ENCODE assay signal across 17 cellular contexts in the genomic region with DNA sequence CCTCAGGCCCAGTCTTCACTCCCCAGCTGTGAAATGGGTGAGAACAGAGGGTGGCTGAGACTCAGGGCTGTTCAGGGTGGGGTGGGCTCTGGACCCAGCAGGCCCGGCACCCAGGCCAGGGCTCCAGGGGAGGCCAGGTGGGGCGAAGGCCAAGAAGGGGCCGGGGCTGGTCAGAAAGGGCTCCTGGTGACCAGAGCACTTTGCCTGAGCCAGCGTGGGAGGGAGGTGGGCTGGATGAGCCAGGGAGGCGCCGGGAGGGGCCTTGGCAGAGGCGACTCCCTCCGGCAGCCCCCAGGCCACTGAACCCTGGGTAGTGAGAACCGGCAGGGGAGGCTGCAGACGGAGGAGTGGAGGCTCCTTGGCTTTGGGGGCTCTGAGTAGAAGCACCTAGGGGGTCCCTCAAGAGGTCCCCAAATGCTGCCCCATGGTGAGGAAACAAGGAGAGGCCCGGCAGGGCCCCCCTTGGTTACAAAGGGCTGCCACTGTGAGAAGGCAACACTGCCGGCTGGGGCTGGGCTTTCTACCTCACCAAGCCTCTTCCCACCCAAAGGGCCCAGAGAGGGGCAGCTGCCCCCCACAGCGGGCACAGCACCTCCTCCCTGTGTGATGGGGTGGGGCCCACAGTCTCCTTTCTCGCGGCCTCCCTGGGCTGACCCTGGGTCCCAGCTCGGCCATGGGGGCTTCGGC. TPM values are rescaled to one million over a fixed set of nuclear protein-coding genes. Genes with fewer than 3 reads are reported as not detected.
DNase-seq lines count a peak whose midpoint lies in the region; ATAC-seq and TF ChIP-seq lines count a peak whose summit lies in the region.
"Had no signal": no experiment of that assay in that cellular context is flagged by ENCODE, and none has a peak within 500 bp of the region (broad histone marks: within the 10 kb centered on the region; RNA-seq: fewer than 3 reads in every experiment).

No MANE protein-coding gene starts in this region.

- no peak for TF ChIP-seq POLR2A in heart left ventricle (IDR thresholded peaks at IDR 0.05)

- TF ChIP-seq CTCF in heart left ventricle (IDR thresholded peaks at IDR 0.05) (no peak), neutrophil (IDR thresholded peaks at IDR 0.05) (no peak)

- H3K4me3 ChIP-seq in heart left ventricle (peak overlapping the region in 8 of 12 donors; percentile 5 to 43 (median 20)), neutrophil (ENCODE audit: low read depth in 1 of 2, low read length in 1 of 2) (no peak overlapping the region), urinary bladder (ENCODE audit: low read depth, low read length) (peak overlapping the region; percentile 14)

- H3K27me3 ChIP-seq in heart left ventricle (peaks cover 0 to 10% (median 0%) of the 10 kb centered on the region in 9 donors), neutrophil (no peaks in the 10 kb centered on the region)

- WGBS in heart left ventricle, 4 donors = 57 to 85% (median 77%) methylated on average over 11 to 17 of the region's 17 CpGs
- WGBS in urinary bladder = 63% methylated on average over 17 of the region's 17 CpGs

- no peaks in the 10 kb centered on the region for H3K36me3 ChIP-seq in heart left ventricle
- peaks cover 85% of the 10 kb centered on the region for H3K36me3 ChIP-seq in neutrophil
- H3K36me3 ChIP-seq in urinary bladder (ENCODE audit: insufficient read depth) = no peaks in the 10 kb centered on the region

- peaks cover 15% of the 10 kb centered on the region for H3K4me1 Mint-ChIP-seq in activated T-helper 2 cell treated with anti-CD3 and anti-CD28 coated beads, Interferon-gamma antibody, Interleukin-2, Interleukin-4, amounts not matched to agents 10 μg/mL and 5 μg/mL and 100 μg/mL, durations not matched to agents 14 hours and 24 hours and 36 hours (ENCODE audit: low read depth)

- DNase-seq in activated effector memory CD4-positive, alpha-beta T cell treated with anti-CD3 and anti-CD28 coated beads, Interleukin-2, amount 50 U/mL, for 16 hours = peak; percentile 60
- no peak for DNase-seq in activated effector memory CD4-positive, alpha-beta T cell treated with Interleukin-2 at 50 U/mL for 16 hours
- peak in 4 of 5 donors; percentile 15 to 70 (median 37) for DNase-seq in heart left ventricle
- no peak for DNase-seq in activated T-helper 2 cell treated with anti-CD3 and anti-CD28 coated beads, Interferon-gamma antibody, Interleukin-2, Interleukin-4, amounts not matched to agents 10 μg/mL and 5 μg/mL and 100 μg/mL, durations not matched to agents 14 hours and 24 hours and 36 hours (ENCODE audit: low spot score)
- no peak for DNase-seq in retina
- DNase-seq in NCI-H2029 (lab: John Stamatoyannopoulos, UW) = no peak
- DNase-seq: activated CD4-positive, CD25-positive, alpha-beta regulatory T cell treated with anti-CD3 and anti-CD28 coated beads, Interleukin-2, amount 50 U/mL, for 72 hours; activated CD8-positive, alpha-beta memory T cell treated with anti-CD3 and anti-CD28 coated beads, Interleukin-2, amount 50 U/mL, for 48 hours; mesendoderm; NCI-H2227 treated with DMSO at 0.1 percent for 48 hours; SIG-M5; substantia nigra had no signal

- ATAC-seq in heart left ventricle = no peak

- H3K9me3 Mint-ChIP-seq in activated T-helper 2 cell treated with anti-CD3 and anti-CD28 coated beads, Interferon-gamma antibody, Interleukin-2, Interleukin-4, amounts not matched to agents 10 μg/mL and 5 μg/mL and 100 μg/mL, durations not matched to agents 14 hours and 24 hours and 36 hours = no peaks in the 10 kb centered on the region
- H3K9me3 Mint-ChIP-seq: central memory CD8-positive, alpha-beta T cell had no signal

- no peak overlapping the region for H3K4me3 Mint-ChIP-seq in activated T-helper 2 cell treated with anti-CD3 and anti-CD28 coated beads, Interferon-gamma antibody, Interleukin-2, Interleukin-4, amounts not matched to agents 10 μg/mL and 5 μg/mL and 100 μg/mL, durations not matched to agents 14 hours and 24 hours and 36 hours (ENCODE audit: low read depth)
- H3K4me3 Mint-ChIP-seq: CD4-positive, alpha-beta memory T cell had no signal

- intact Hi-C loops in heart left ventricle (cut with DNase I) = no loop called here
- intact Hi-C loops in activated T-helper 2 cell treated with anti-CD3 and anti-CD28 coated beads, Interferon-gamma antibody, Interleukin-2, Interleukin-4, amounts not matched to agents 10 μg/mL and 5 μg/mL and 100 μg/mL, durations not matched to agents 14 hours and 24 hours and 36 hours (cut with micrococcal nuclease) = no loop called here

- H3K27ac Mint-ChIP-seq in activated T-helper 2 cell treated with anti-CD3 and anti-CD28 coated beads, Interferon-gamma antibody, Interleukin-2, Interleukin-4, amounts not matched to agents 10 μg/mL and 5 μg/mL and 100 μg/mL, durations not matched to agents 14 hours and 24 hours and 36 hours = no peak overlapping the region

- peaks cover 7% of the 10 kb centered on the region for H3K36me3 Mint-ChIP-seq in activated T-helper 2 cell treated with anti-CD3 and anti-CD28 coated beads, Interferon-gamma antibody, Interleukin-2, Interleukin-4, amounts not matched to agents 10 μg/mL and 5 μg/mL and 100 μg/mL, durations not matched to agents 14 hours and 24 hours and 36 hours (ENCODE audit: low read depth)

- H3K9me3 ChIP-seq in heart left ventricle = no peaks in the 10 kb centered on the region
- H3K9me3 ChIP-seq in neutrophil = no peaks in the 10 kb centered on the region

- H3K4me1 ChIP-seq in heart left ventricle (peaks cover 11 to 53% (median 38%) of the 10 kb centered on the region in 12 donors), neutrophil (ENCODE audit: control insufficient read depth in 1 of 2, insufficient read depth in 1 of 2, low read depth in 1 of 2, low read length in 1 of 2) (peaks cover 22 to 93% of the 10 kb centered on the region in 2 experiments), urinary bladder (ENCODE audit: insufficient read depth) (no peaks in the 10 kb centered on the region)

- peak overlapping the region in 11 of 12 donors; percentile 53 to 99 (median 96) for H3K27ac ChIP-seq in heart left ventricle
- H3K27ac ChIP-seq in neutrophil = peak overlapping the region; percentile 33
- peak overlapping the region; percentile 72 for H3K27ac ChIP-seq in urinary bladder (ENCODE audit: low read depth)
- H3K27ac ChIP-seq: KMS-11 had no signal

- no peaks in the 10 kb centered on the region for H3K27me3 Mint-ChIP-seq in activated T-helper 2 cell treated with anti-CD3 and anti-CD28 coated beads, Interferon-gamma antibody, Interleukin-2, Interleukin-4, amounts not matched to agents 10 μg/mL and 5 μg/mL and 100 μg/mL, durations not matched to agents 14 hours and 24 hours and 36 hours (ENCODE audit: low read depth)
- H3K27me3 Mint-ChIP-seq: CD4-positive, alpha-beta memory T cell; central memory CD8-positive, alpha-beta T cell had no signal

RNA-seq across cellular contexts. Expression of a gene that starts 17.1 kb away (rescaled TPM):
- 1 to 10 TPM in 8 of 9 donors, under 1 TPM in 1; 0.81 to 5.1 (median 2.4) TPM for total RNA-seq in heart left ventricle
- polyA plus RNA-seq in heart left ventricle = 1 to 10 TPM in 1 of 2 donors, under 1 TPM in 1; 0.08 to 4.6 TPM
- total RNA-seq in urinary bladder = not detected
- polyA plus RNA-seq in urinary bladder = 0.28 TPM
- 0.05 TPM in 1 of 2 replicates, not detected in the other for total RNA-seq in activated T-helper 2 cell treated with anti-CD3 and anti-CD28 coated beads, Interferon-gamma antibody, Interleukin-2, Interleukin-4, amounts not matched to agents 10 μg/mL and 5 μg/mL and 100 μg/mL, durations not matched to agents 14 hours and 24 hours and 36 hours
- total RNA-seq: CD4-positive, alpha-beta memory T cell had no signal

RNA-seq across cellular contexts. Expression of a gene that starts 21.7 kb away (rescaled TPM):
- total RNA-seq in heart left ventricle = 10 to 100 TPM; 11.4 to 86.8 (median 16.4) TPM
- 10 to 100 TPM; 10.0 to 20.6 TPM for polyA plus RNA-seq in heart left ventricle
- total RNA-seq in urinary bladder = 50.7 TPM
- 160 TPM for polyA plus RNA-seq in urinary bladder
- total RNA-seq in activated T-helper 2 cell treated with anti-CD3 and anti-CD28 coated beads, Interferon-gamma antibody, Interleukin-2, Interleukin-4, amounts not matched to agents 10 μg/mL and 5 μg/mL and 100 μg/mL, durations not matched to agents 14 hours and 24 hours and 36 hours = 442 and 449 TPM in 2 replicates

RNA-seq across cellular contexts. Expression of a gene that starts 35.8 kb away (rescaled TPM):
- total RNA-seq in heart left ventricle (1 to 10 TPM in 1 of 9 donors, under 1 TPM in 1, not detected in 7; 0.72 to 3.3 TPM), urinary bladder (32.6 TPM)
- polyA plus RNA-seq in heart left ventricle (under 1 TPM in 1 of 2 donors, not detected in 1; 0.22 TPM), urinary bladder (4.6 TPM)
- total RNA-seq in activated T-helper 2 cell treated with anti-CD3 and anti-CD28 coated beads, Interferon-gamma antibody, Interleukin-2, Interleukin-4, amounts not matched to agents 10 μg/mL and 5 μg/mL and 100 μg/mL, durations not matched to agents 14 hours and 24 hours and 36 hours = 0.27 TPM in 1 of 2 replicates, not detected in the other
- total RNA-seq: CD4-positive, alpha-beta memory T cell had no signal
- polyA plus RNA-seq: CD4-positive, alpha-beta memory T cell had no signal

RNA-seq across cellular contexts. Expression of a gene that starts 39.8 kb away (rescaled TPM):
- total RNA-seq in heart left ventricle = not detected
- under 1 TPM in 1 of 2 donors, not detected in 1; 0.08 TPM for polyA plus RNA-seq in heart left ventricle
- 3.4 TPM for total RNA-seq in urinary bladder
- 35.6 TPM for polyA plus RNA-seq in urinary bladder
- total RNA-seq in activated T-helper 2 cell treated with anti-CD3 and anti-CD28 coated beads, Interferon-gamma antibody, Interleukin-2, Interleukin-4, amounts not matched to agents 10 μg/mL and 5 μg/mL and 100 μg/mL, durations not matched to agents 14 hours and 24 hours and 36 hours = not detected in 2 replicates
- total RNA-seq: CD4-positive, alpha-beta memory T cell had no signal
- polyA plus RNA-seq: CD4-positive, alpha-beta memory T cell had no signal

RNA-seq across cellular contexts. Expression of a gene that starts 45.0 kb away (rescaled TPM):
- total RNA-seq in heart left ventricle (10 to 100 TPM; 17.1 to 84.5 (median 49.0) TPM), urinary bladder (61.6 TPM)
- polyA plus RNA-seq in heart left ventricle (10 to 100 TPM; 40.8 to 45.5 TPM), urinary bladder (39.3 TPM)
- total RNA-seq in activated T-helper 2 cell treated with anti-CD3 and anti-CD28 coated beads, Interferon-gamma antibody, Interleukin-2, Interleukin-4, amounts not matched to agents 10 μg/mL and 5 μg/mL and 100 μg/mL, durations not matched to agents 14 hours and 24 hours and 36 hours = 2.0 and 2.9 TPM in 2 replicates
- polyA plus RNA-seq: CD4-positive, alpha-beta memory T cell had no signal

Comparison
In these comparisons a context has a peak if more than half of its experiments do, and no peak if none do; other contexts are left out.
1. DNase-seq: peak in activated effector memory CD4-positive, alpha-beta T cell treated with anti-CD3 and anti-CD28 coated beads, Interleukin-2, amount 50 U/mL, for 16 hours (single experiment) and heart left ventricle (4 of 5); none in activated effector memory CD4-positive, alpha-beta T cell treated with Interleukin-2 at 50 U/mL for 16 hours (single experiment), activated T-helper 2 cell treated with anti-CD3 and anti-CD28 coated beads, Interferon-gamma antibody, Interleukin-2, Interleukin-4, amounts not matched to agents 10 μg/mL and 5 μg/mL and 100 μg/mL, durations not matched to agents 14 hours and 24 hours and 36 hours (single experiment), retina (single experiment) and NCI-H2029 (single experiment).
2. H3K27ac ChIP-seq: peak in every context shown above with its lines; median percentile 96 in heart left ventricle; 72 in urinary bladder; 33 in neutrophil.
3. H3K4me3 ChIP-seq: peak in heart left ventricle (8 of 12) and urinary bladder (single experiment); none in neutrophil (0 of 2).